ENCODE assay signal across 15 cellular contexts in the genomic region with DNA sequence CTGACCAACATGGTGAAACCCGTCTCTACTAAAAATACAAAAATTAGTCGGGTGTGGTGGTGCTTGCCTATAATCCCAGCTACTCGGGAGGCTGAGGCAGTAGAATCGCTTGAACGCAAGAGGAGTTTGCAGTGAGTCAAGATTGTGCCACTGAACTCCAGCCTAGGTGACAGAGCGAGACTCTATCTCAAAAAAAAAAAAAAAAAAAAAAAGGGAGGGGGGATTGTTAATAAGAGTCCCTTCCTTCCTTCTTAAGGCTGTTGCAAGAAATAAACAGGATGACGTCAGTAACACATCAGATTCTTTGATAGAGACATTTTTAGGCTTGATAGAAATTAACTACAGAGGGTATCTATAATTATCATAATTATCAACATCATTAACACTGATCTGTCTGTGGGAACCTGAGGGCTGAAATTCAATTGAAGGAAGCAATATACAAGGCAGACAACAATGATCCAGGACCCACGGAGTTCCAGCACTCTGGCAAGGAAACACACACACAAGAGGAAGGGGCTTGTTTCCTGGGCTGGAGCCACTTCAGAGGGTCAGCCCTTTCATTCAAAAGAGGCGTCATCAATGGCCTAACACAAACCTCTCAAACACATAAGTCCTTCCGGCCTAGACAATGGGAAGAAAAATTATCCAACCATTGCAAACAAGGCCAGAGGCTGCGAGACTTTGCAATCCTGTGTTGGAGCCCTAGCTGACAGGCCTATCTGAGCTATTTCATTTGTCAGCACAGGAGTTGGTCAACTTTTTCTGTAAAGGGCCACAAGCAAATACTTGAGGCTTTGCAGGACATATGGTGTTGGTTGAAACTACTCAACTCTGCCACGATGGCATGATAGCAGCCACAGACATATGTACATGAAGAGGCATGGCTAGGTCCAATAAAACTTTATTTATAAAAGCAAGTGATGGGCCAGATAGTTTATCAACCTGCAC.
DNase-seq lines count a peak whose midpoint lies in the region; TF ChIP-seq lines count a peak whose summit lies in the region.
"Had no signal": no experiment of that assay in that cellular context is flagged by ENCODE, and none has a peak within 500 bp of the region (broad histone marks: within the 10 kb centered on the region; RNA-seq: fewer than 3 reads in every experiment).

No MANE protein-coding gene starts in this region.

- no peak overlapping the region for H4K5ac ChIP-seq in H9 (ENCODE audit: insufficient read length, low read depth, low read length)

- H3K4me1 Mint-ChIP-seq in immature natural killer cell, result peaks cover 61 to 77% of the 10 kb centered on the region in 2 donors
- H3K4me1 Mint-ChIP-seq in type B pancreatic cell (ENCODE audit: unreplicated experiment), result peaks cover 10% of the 10 kb centered on the region
- peaks cover 0 to 3% of the 10 kb centered on the region in 2 experiments; a peak in 2 of 4 replicates for H3K4me1 Mint-ChIP-seq in H9

- no peak overlapping the region for H2BK120ac ChIP-seq in H9 (ENCODE audit: low read depth, low read length, poor library complexity, severe bottlenecking)

- no peak overlapping the region for H4K8ac ChIP-seq in H9 (replicated peaks; ENCODE audit: insufficient read length, low read depth, low read length)

- H3K36me3 Mint-ChIP-seq in immature natural killer cell (no peaks in the 10 kb centered on the region), type B pancreatic cell (peaks cover 3% of the 10 kb centered on the region), H9 (ENCODE audit: insufficient read depth in 1 of 3, low read depth in 3 of 3) (peaks cover 4 to 5% (median 4%) of the 10 kb centered on the region in 3 experiments; a peak in 6 of 7 replicates)
- H3K36me3 Mint-ChIP-seq: activated CD4-positive, alpha-beta memory T cell treated with anti-CD3 and anti-CD28 coated beads for 36 hours had no signal

- H3K18ac ChIP-seq in H9 (ENCODE audit: insufficient read length, low read depth, low read length), result no peak overlapping the region

- no peak overlapping the region for H2BK20ac ChIP-seq in H9 (ENCODE audit: low read depth, low read length, poor library complexity, severe bottlenecking)

- no peak overlapping the region for H3K56ac ChIP-seq in H9 (ENCODE audit: insufficient read length, low read depth, low read length)

- no peak overlapping the region for H2AK5ac ChIP-seq in H9 (ENCODE audit: insufficient read length, low read length)

- H4K91ac ChIP-seq in H9 (ENCODE audit: insufficient read length, low read depth, low read length), result no peak overlapping the region

- no peaks in the 10 kb centered on the region for H3K9me3 ChIP-seq in H9 (ENCODE audit: control insufficient read depth, low read depth, low read length)
- H3K9me3 ChIP-seq: tibial artery had no signal

- H3K23me2 ChIP-seq in H9 (ENCODE audit: insufficient read length, low read depth, low read length, poor library complexity, severe bottlenecking), result no peaks in the 10 kb centered on the region

- no peak overlapping the region for H3K23ac ChIP-seq in H9 (ENCODE audit: insufficient read length, low read depth, low read length)

- no peak overlapping the region for H3T11ph ChIP-seq in H9 (ENCODE audit: low read length)

- no peaks in the 10 kb centered on the region for H3K9me3 Mint-ChIP-seq in immature natural killer cell
- H3K9me3 Mint-ChIP-seq in type B pancreatic cell, result no peaks in the 10 kb centered on the region
- H3K9me3 Mint-ChIP-seq in H9, result no peaks in the 10 kb centered on the region
- H3K9me3 Mint-ChIP-seq: activated CD4-positive, alpha-beta memory T cell treated with anti-CD3 and anti-CD28 coated beads for 36 hours; brain; T-helper 2 cell treated with Interferon-gamma antibody and Interleukin-4, amounts not matched to agents 5 μg/mL and 100 μg/mL, for 36 hours had no signal

- DNase-seq in NCI-H2227 (lab: John Stamatoyannopoulos, UW; ENCODE audit: unreplicated experiment), result peak; percentile 27
- no peak for DNase-seq in NCI-H2227 treated with DMSO at 0.1 percent for 48 hours (lab: John Stamatoyannopoulos, UW)
- DNase-seq in SHP77 treated with DMSO at 0.1 percent for 48 hours (lab: John Stamatoyannopoulos, UW), result peak; percentile 41
- no peak for DNase-seq in immature natural killer cell
- DNase-seq in type B pancreatic cell (ENCODE audit: extremely low spot score, unreplicated experiment), result no peak
- no peak for DNase-seq in H9
- no peak for DNase-seq in NCI-H1930 (lab: John Stamatoyannopoulos, UW)
- DNase-seq in Ammon's horn (ENCODE audit: low spot score), result no peak
- DNase-seq: activated CD4-positive, alpha-beta memory T cell treated with anti-CD3 and anti-CD28 coated beads for 36 hours; effector CD4-positive, alpha-beta T cell; NCI-H524 treated with DMSO at 0.1 percent for 48 hours; tibial artery had no signal

- no peak overlapping the region for H3K4ac ChIP-seq in H9 (ENCODE audit: low read depth, low read length)

- no peak overlapping the region for H2BK5ac ChIP-seq in H9 (ENCODE audit: insufficient read length, low read length)

- no peaks in the 10 kb centered on the region for H3K4me1 ChIP-seq in H9 (ENCODE audit: insufficient read depth, low read length)

- no peaks in the 10 kb centered on the region for H3K79me2 ChIP-seq in H9 (ENCODE audit: insufficient read depth, low read length)

- H4K20me1 ChIP-seq in H9 (ENCODE audit: control insufficient read depth, insufficient read depth, insufficient read length), result no peaks in the 10 kb centered on the region

- H3K27me3 Mint-ChIP-seq in immature natural killer cell (ENCODE audit: low read depth in 3 of 3) (peaks cover 5 to 19% (median 14%) of the 10 kb centered on the region in 3 donors), type B pancreatic cell (no peaks in the 10 kb centered on the region), H9 (ENCODE audit: low read depth) (no peaks in the 10 kb centered on the region)
- H3K27me3 Mint-ChIP-seq: activated CD4-positive, alpha-beta memory T cell treated with anti-CD3 and anti-CD28 coated beads for 36 hours; brain had no signal

- no peak overlapping the region for H3K27ac ChIP-seq in H9 (ENCODE audit: insufficient read length, low read depth, low read length)
- H3K27ac ChIP-seq: RWPE1, tibial artery had no signal

- no peaks in the 10 kb centered on the region for H3K27me3 ChIP-seq in H9 (ENCODE audit: insufficient read depth, low read length)
- H3K27me3 ChIP-seq: tibial artery had no signal

- H3K4me3 Mint-ChIP-seq in immature natural killer cell (peak overlapping the region in 1 of 5 donors; percentile 35), type B pancreatic cell (no peak overlapping the region), H9 (no peak overlapping the region)
- H3K4me3 Mint-ChIP-seq: activated CD4-positive, alpha-beta memory T cell treated with anti-CD3 and anti-CD28 coated beads for 36 hours; brain; T-helper 2 cell treated with Interferon-gamma antibody and Interleukin-4, amounts not matched to agents 5 μg/mL and 100 μg/mL, for 36 hours had no signal

- H3K14ac ChIP-seq in H9 (ENCODE audit: insufficient read depth, low read length), result no peak overlapping the region

- no peak overlapping the region for H2AFZ ChIP-seq in H9 (ENCODE audit: low read length)

- peak overlapping the region in 5 of 6 donors; percentile 41 to 88 (median 71) for H3K27ac Mint-ChIP-seq in immature natural killer cell
- peak overlapping the region; percentile 48 for H3K27ac Mint-ChIP-seq in type B pancreatic cell
- peak overlapping the region in 1 of 3 experiments; percentile 72; a peak in 2 of 7 replicates for H3K27ac Mint-ChIP-seq in H9
- H3K27ac Mint-ChIP-seq: activated CD4-positive, alpha-beta memory T cell treated with anti-CD3 and anti-CD28 coated beads for 36 hours; T-helper 2 cell treated with Interferon-gamma antibody and Interleukin-4, amounts not matched to agents 5 μg/mL and 100 μg/mL, for 36 hours had no signal

- H2BK12ac ChIP-seq in H9 (ENCODE audit: insufficient read length, low read depth, low read length), result no peak overlapping the region

- H3K4me2 ChIP-seq in H9 (ENCODE audit: insufficient read depth, insufficient read length, low read length), result no peak overlapping the region

- TF ChIP-seq CTCF in type B pancreatic cell (conservative IDR thresholded peaks at IDR 0.05) (no peak), H9 (conservative IDR thresholded peaks at IDR 0.05) (no peak)

- H3K9ac ChIP-seq in H9 (ENCODE audit: extremely low read depth, insufficient read length, low read length), result no peak overlapping the region

- no peaks in the 10 kb centered on the region for H3K79me1 ChIP-seq in H9 (ENCODE audit: insufficient read depth, low read depth, low read length, poor library complexity, severe bottlenecking)

- H2BK15ac ChIP-seq in H9 (ENCODE audit: low read depth, low read length), result no peak overlapping the region

- no CpG with 5 or more reads among the region's 12 CpGs for WGBS in H9 (ENCODE audit: extremely low coverage, insufficient read length, low lambda C conversion rate)

Comparison
In these comparisons a context has a peak if more than half of its experiments do, and no peak if none do; other contexts are left out.
1. DNase-seq: peak in NCI-H2227 (single experiment) and SHP77 treated with DMSO at 0.1 percent for 48 hours (single experiment); none in NCI-H2227 treated with DMSO at 0.1 percent for 48 hours (single experiment), immature natural killer cell (0 of 3), type B pancreatic cell (single experiment), H9 (single experiment), NCI-H1930 (0 of 2) and Ammon's horn (single experiment).